1 cellular context compared by ENCODE assay signal in the genomic region with DNA sequence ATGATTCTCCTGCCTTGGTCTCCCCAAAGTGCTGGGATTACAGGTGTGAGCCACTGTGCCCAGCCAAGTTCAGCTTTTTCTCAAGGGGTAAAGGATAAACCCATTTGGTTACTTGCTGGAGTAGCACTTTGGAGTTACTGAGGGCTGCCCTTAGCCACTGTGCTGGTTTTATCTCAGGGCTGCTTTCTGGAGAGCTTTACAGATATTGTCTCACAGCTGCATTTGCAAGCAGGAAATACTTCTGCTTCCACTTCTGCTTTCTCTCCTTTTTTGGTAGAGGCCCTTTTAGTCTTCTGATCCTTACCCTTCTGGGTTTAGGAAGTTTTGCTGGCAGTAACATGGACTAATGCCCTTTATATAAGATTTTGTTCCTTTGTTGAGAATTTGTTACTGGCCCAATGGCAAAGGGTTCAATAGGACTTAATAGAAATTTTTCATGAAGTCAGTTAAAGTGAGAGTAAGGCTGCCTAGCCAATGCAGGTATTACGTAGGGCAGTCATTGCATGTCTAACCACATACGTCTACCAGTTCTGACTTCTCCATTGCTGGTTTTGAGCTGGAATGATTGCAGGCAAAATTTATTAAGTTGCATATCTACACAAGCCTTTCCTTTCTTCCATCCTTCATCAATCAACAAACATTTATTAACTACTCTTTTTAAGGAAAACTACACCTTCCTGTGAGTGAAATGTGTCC.
TF ChIP-seq lines count a peak whose summit lies in the region.

No MANE protein-coding gene starts in this region.

TF ChIP-seq in SK-N-SH, 30 proteins besides CTCF, POLR2A, EP300 and RAD21 (continued from another document):
- TF ChIP-seq, protein P1, sequence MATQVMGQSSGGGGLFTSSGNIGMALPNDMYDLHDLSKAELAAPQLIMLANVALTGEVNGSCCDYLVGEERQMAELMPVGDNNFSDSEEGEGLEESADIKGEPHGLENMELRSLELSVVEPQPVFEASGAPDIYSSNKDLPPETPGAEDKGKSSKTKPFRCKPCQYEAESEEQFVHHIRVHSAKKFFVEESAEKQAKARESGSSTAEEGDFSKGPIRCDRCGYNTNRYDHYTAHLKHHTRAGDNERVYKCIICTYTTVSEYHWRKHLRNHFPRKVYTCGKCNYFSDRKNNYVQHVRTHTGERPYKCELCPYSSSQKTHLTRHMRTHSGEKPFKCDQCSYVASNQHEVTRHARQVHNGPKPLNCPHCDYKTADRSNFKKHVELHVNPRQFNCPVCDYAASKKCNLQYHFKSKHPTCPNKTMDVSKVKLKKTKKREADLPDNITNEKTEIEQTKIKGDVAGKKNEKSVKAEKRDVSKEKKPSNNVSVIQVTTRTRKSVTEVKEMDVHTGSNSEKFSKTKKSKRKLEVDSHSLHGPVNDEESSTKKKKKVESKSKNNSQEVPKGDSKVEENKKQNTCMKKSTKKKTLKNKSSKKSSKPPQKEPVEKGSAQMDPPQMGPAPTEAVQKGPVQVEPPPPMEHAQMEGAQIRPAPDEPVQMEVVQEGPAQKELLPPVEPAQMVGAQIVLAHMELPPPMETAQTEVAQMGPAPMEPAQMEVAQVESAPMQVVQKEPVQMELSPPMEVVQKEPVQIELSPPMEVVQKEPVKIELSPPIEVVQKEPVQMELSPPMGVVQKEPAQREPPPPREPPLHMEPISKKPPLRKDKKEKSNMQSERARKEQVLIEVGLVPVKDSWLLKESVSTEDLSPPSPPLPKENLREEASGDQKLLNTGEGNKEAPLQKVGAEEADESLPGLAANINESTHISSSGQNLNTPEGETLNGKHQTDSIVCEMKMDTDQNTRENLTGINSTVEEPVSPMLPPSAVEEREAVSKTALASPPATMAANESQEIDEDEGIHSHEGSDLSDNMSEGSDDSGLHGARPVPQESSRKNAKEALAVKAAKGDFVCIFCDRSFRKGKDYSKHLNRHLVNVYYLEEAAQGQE (IDR thresholded peaks at IDR 0.05; ENCODE audit: low read depth, low read length): no peak
- no peak for TF ChIP-seq CHD2 (IDR thresholded peaks at IDR 0.05; ENCODE audit: low read length, partially characterized antibody)
- TF ChIP-seq, protein P2, sequence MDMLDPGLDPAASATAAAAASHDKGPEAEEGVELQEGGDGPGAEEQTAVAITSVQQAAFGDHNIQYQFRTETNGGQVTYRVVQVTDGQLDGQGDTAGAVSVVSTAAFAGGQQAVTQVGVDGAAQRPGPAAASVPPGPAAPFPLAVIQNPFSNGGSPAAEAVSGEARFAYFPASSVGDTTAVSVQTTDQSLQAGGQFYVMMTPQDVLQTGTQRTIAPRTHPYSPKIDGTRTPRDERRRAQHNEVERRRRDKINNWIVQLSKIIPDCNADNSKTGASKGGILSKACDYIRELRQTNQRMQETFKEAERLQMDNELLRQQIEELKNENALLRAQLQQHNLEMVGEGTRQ (IDR thresholded peaks at IDR 0.05; ENCODE audit: borderline replicate concordance, low read depth, low read length): no peak
- TF ChIP-seq, protein P3, sequence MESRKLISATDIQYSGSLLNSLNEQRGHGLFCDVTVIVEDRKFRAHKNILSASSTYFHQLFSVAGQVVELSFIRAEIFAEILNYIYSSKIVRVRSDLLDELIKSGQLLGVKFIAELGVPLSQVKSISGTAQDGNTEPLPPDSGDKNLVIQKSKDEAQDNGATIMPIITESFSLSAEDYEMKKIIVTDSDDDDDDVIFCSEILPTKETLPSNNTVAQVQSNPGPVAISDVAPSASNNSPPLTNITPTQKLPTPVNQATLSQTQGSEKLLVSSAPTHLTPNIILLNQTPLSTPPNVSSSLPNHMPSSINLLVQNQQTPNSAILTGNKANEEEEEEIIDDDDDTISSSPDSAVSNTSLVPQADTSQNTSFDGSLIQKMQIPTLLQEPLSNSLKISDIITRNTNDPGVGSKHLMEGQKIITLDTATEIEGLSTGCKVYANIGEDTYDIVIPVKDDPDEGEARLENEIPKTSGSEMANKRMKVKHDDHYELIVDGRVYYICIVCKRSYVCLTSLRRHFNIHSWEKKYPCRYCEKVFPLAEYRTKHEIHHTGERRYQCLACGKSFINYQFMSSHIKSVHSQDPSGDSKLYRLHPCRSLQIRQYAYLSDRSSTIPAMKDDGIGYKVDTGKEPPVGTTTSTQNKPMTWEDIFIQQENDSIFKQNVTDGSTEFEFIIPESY (IDR thresholded peaks at IDR 0.05; ENCODE audit: borderline replicate concordance, low read depth): no peak
